In genomic region chr4:67704843-67705242, GRCh38 we compare ENCODE assay signal across 29 cellular contexts. TPM values are rescaled to one million over a fixed set of nuclear protein-coding genes. Genes with fewer than 3 reads are reported as not detected.
A peak's percentile ranks its signal among the peaks of the same experiment; 100 is the strongest.
DNase-seq lines count a peak whose midpoint lies in the region; ATAC-seq, FAIRE-seq and TF ChIP-seq lines count a peak whose summit lies in the region.
"Had no signal": no experiment of that assay in that cellular context is flagged by ENCODE, and none has a peak within 500 bp of the region (broad histone marks: within the 10 kb centered on the region; RNA-seq: fewer than 3 reads in every experiment).

No MANE protein-coding gene starts in this region.

- peak overlapping the region in 2 of 3 donors; percentile 6 to 20 for H3K27ac Mint-ChIP-seq in IgD-negative memory B cell
- no peak overlapping the region for H3K27ac Mint-ChIP-seq in brain
- no peak overlapping the region for H3K27ac Mint-ChIP-seq in activated T-helper 1 cell treated with anti-CD3 and anti-CD28 coated beads, Interleukin-12 subunit alpha, Interleukin-12 subunit beta, Interleukin-2, Interleukin-4 antibody, amounts not matched to agents 30 ng/mL and 10 ng/mL and 1 ng/mL, durations not matched to agents 14 hours and 24 hours and 36 hours

- in situ Hi-C loops in HepG2 (cut with HindIII; ENCODE audit: extremely low pct_ligation_motif_present, low pct_unique_long_range_greater_than_20kb), result no loop called here

- H4K20me1 ChIP-seq in HepG2 (ENCODE audit: insufficient read depth, low read length), result no peaks in the 10 kb centered on the region

- no peaks in the 10 kb centered on the region for H3K36me3 ChIP-seq in HepG2 (replicated peaks in 1 of 2; ENCODE audit: control insufficient read depth in 1 of 2, insufficient read depth in 2 of 2, low read length in 2 of 2)
- no peaks in the 10 kb centered on the region for H3K36me3 ChIP-seq in right lobe of liver
- H3K36me3 ChIP-seq in heart right ventricle, result peaks cover 0 to 4% (median 0%) of the 10 kb centered on the region in 9 donors
- H3K36me3 ChIP-seq: HAP-1 had no signal

- DNase-seq in HepG2 (ENCODE audit: low spot score) (no peak), right lobe of liver (no peak), substantia nigra (lab: John Stamatoyannopoulos, UW) (no peak), heart right ventricle (no peak)
- DNase-seq in activated T-helper 1 cell treated with anti-CD3 and anti-CD28 coated beads, Interleukin-12 subunit alpha, Interleukin-12 subunit beta, Interleukin-2, Interleukin-4 antibody, amounts not matched to agents 30 ng/mL and 10 ng/mL and 1 ng/mL, durations not matched to agents 14 hours and 24 hours and 36 hours (ENCODE audit: low spot score), result no peak
- DNase-seq: CD8-positive, alpha-beta memory T cell; DMS 273 treated with DMSO at 0.1 percent for 48 hours; DMS79; EL; GDM1; GOT3; MM.1S; NCI-H1417; NCI-H1694; NCI-H2029 treated with DMSO at 0.1 percent for 48 hours; NCI-H446 treated with DMSO at 0.1 percent for 48 hours; NCI-H526; NCI-H82; Right ventricle myocardium superior; RPMI8226 had no signal

- TF ChIP-seq CTCF in HepG2 (CRISPR knock-in tag; IDR thresholded peaks at IDR 0.05), result no peak
- TF ChIP-seq CTCF in right lobe of liver (IDR thresholded peaks at IDR 0.05), result no peak
- no peak for TF ChIP-seq CTCF in brain (conservative IDR thresholded peaks at IDR 0.05)
- TF ChIP-seq CTCF in heart right ventricle (IDR thresholded peaks at IDR 0.05), result no peak

- H3K9me3 ChIP-seq in HepG2 (ENCODE audit: low read length) (no peaks in the 10 kb centered on the region), right lobe of liver (no peaks in the 10 kb centered on the region), heart right ventricle (peaks cover 0 to 9% (median 0%) of the 10 kb centered on the region in 11 donors)
- H3K9me3 ChIP-seq: HAP-1, SJSA1 had no signal

- no peak overlapping the region for H3K27ac ChIP-seq in HepG2 (ENCODE audit: extremely low read length, insufficient read depth, low read length)
- no peak overlapping the region for H3K27ac ChIP-seq in right lobe of liver
- H3K27ac ChIP-seq in substantia nigra (ENCODE audit: low read depth, low read length, poor library complexity, severe bottlenecking), result no peak overlapping the region
- H3K27ac ChIP-seq in heart right ventricle, result no peak overlapping the region
- H3K27ac ChIP-seq: BLaER1 treated with 17β-estradiol and CSF1 and Interleukin-3, amounts not matched to agents 10 nM and 100 nM; SJSA1 had no signal

- FAIRE-seq in HepG2 (lab: Jason Lieb, UNC), result no peak
- FAIRE-seq: A204.1, GM12878 had no signal

- TF ChIP-seq RAD21 in HepG2 (CRISPR knock-in tag; IDR thresholded peaks at IDR 0.05), result no peak

- TF ChIP-seq POLR2A in HepG2 (IDR thresholded peaks at IDR 0.05; ENCODE audit: insufficient read depth in 1 of 2, low read depth in 2 of 2, low read length in 2 of 2) (no peak), right lobe of liver (IDR thresholded peaks at IDR 0.05) (no peak)

- peaks cover 4 to 7% (median 6%) of the 10 kb centered on the region in 3 donors for H3K9me3 Mint-ChIP-seq in IgD-negative memory B cell
- H3K9me3 Mint-ChIP-seq in brain, result peaks cover 4 to 31% (median 18%) of the 10 kb centered on the region in 5 experiments
- H3K9me3 Mint-ChIP-seq in activated T-helper 1 cell treated with anti-CD3 and anti-CD28 coated beads, Interleukin-12 subunit alpha, Interleukin-12 subunit beta, Interleukin-2, Interleukin-4 antibody, amounts not matched to agents 30 ng/mL and 10 ng/mL and 1 ng/mL, durations not matched to agents 14 hours and 24 hours and 36 hours, result peaks cover 29% of the 10 kb centered on the region

- H3K36me3 Mint-ChIP-seq in IgD-negative memory B cell, result peaks cover 15% of the 10 kb centered on the region
- H3K36me3 Mint-ChIP-seq in brain, result peaks cover 57% of the 10 kb centered on the region
- H3K36me3 Mint-ChIP-seq in activated T-helper 1 cell treated with anti-CD3 and anti-CD28 coated beads, Interleukin-12 subunit alpha, Interleukin-12 subunit beta, Interleukin-2, Interleukin-4 antibody, amounts not matched to agents 30 ng/mL and 10 ng/mL and 1 ng/mL, durations not matched to agents 14 hours and 24 hours and 36 hours (ENCODE audit: low read depth), result peaks cover 46% of the 10 kb centered on the region

- H3K9ac ChIP-seq in HepG2 (ENCODE audit: insufficient read depth, low read depth, low read length), result no peak overlapping the region
- H3K9ac ChIP-seq: BLaER1 treated with 17β-estradiol and CSF1 and Interleukin-3, amounts not matched to agents 10 nM and 100 nM had no signal

- peak overlapping the region; percentile 26; the same call in 1 of the 2 replicates for H3K4me2 ChIP-seq in HepG2 (ENCODE audit: low read depth, low read length)

- peaks cover 35% of the 10 kb centered on the region for H3K4me1 ChIP-seq in HepG2 (ENCODE audit: insufficient read depth, low read length)
- H3K4me1 ChIP-seq in right lobe of liver, result peaks cover 0 to 2% (median under 1%) of the 10 kb centered on the region in 4 donors
- peaks cover 0 to 16% (median 14%) of the 10 kb centered on the region in 9 donors for H3K4me1 ChIP-seq in heart right ventricle

- peaks cover 36 to 53% (median 44%) of the 10 kb centered on the region in 3 donors for H3K4me1 Mint-ChIP-seq in IgD-negative memory B cell
- peaks cover 50% of the 10 kb centered on the region for H3K4me1 Mint-ChIP-seq in brain
- H3K4me1 Mint-ChIP-seq in activated T-helper 1 cell treated with anti-CD3 and anti-CD28 coated beads, Interleukin-12 subunit alpha, Interleukin-12 subunit beta, Interleukin-2, Interleukin-4 antibody, amounts not matched to agents 30 ng/mL and 10 ng/mL and 1 ng/mL, durations not matched to agents 14 hours and 24 hours and 36 hours (ENCODE audit: low read depth), result peaks cover 44% of the 10 kb centered on the region

- H3K27me3 ChIP-seq in HepG2 (ENCODE audit: control insufficient read depth in 1 of 2, insufficient read depth in 2 of 2, low read length in 2 of 2) (no peaks in the 10 kb centered on the region), right lobe of liver (no peaks in the 10 kb centered on the region), heart right ventricle (no peaks in the 10 kb centered on the region)
- H3K27me3 ChIP-seq: BLaER1 treated with 17β-estradiol and CSF1 and Interleukin-3, amounts not matched to agents 10 nM and 100 nM; SJSA1 had no signal

- H3K4me3 ChIP-seq in HepG2 (replicated peaks in 1 of 3; ENCODE audit: insufficient read depth in 1 of 3, low read depth in 2 of 3, low read length in 3 of 3), result no peak overlapping the region
- no peak overlapping the region for H3K4me3 ChIP-seq in right lobe of liver
- H3K4me3 ChIP-seq in heart right ventricle, result no peak overlapping the region
- H3K4me3 ChIP-seq: BLaER1 treated with 17β-estradiol and CSF1 and Interleukin-3, amounts not matched to agents 10 nM and 100 nM; GM12878; HAP-1; SJSA1 had no signal

- intact Hi-C loops in HepG2 (cut with micrococcal nuclease; ENCODE audit: unreplicated experiment), result loop anchor here (5.0 kb wide), 2 partner anchors 88 to 158 kb away; partner anchors contain the start of gene CENPC
- intact Hi-C loops in right lobe of liver (cut with DNase I), result no loop called here
- intact Hi-C loops in activated T-helper 1 cell treated with anti-CD3 and anti-CD28 coated beads, Interleukin-12 subunit alpha, Interleukin-12 subunit beta, Interleukin-2, Interleukin-4 antibody, amounts not matched to agents 30 ng/mL and 10 ng/mL and 1 ng/mL, durations not matched to agents 14 hours and 24 hours and 36 hours (cut with micrococcal nuclease), result no loop called here
- intact Hi-C loops in heart right ventricle (cut with DNase I), result loop anchor here in 3 of 10 donors (5.0 kb wide), 1 partner anchor 158 kb away; the partner anchor contains the start of gene CENPC (in 3 of the 3)

- peaks cover 83% of the 10 kb centered on the region for H3K79me2 ChIP-seq in HepG2 (ENCODE audit: insufficient read depth, low read length)

- POLR2A ChIA-PET in HepG2 (lab: Yijun Ruan, JAX), result no interaction called here

- H2AFZ ChIP-seq in HepG2 (ENCODE audit: low read length), result no peak overlapping the region

- CTCF ChIA-PET in HepG2 (lab: Yijun Ruan, JAX; ENCODE audit: low intra/inter-chr PET ratio, low total read pairs), result no interaction called here

- H3K27me3 Mint-ChIP-seq in IgD-negative memory B cell (no peaks in the 10 kb centered on the region), brain (peaks cover 4% of the 10 kb centered on the region)
- H3K27me3 Mint-ChIP-seq in activated T-helper 1 cell treated with anti-CD3 and anti-CD28 coated beads, Interleukin-12 subunit alpha, Interleukin-12 subunit beta, Interleukin-2, Interleukin-4 antibody, amounts not matched to agents 30 ng/mL and 10 ng/mL and 1 ng/mL, durations not matched to agents 14 hours and 24 hours and 36 hours (ENCODE audit: insufficient read depth), result no peaks in the 10 kb centered on the region
- H3K27me3 Mint-ChIP-seq: CD8-positive, alpha-beta memory T cell had no signal

- H3K4me3 Mint-ChIP-seq in IgD-negative memory B cell (peak overlapping the region in 2 of 4 donors; percentile 6 to 18), brain (peak overlapping the region in 4 of 5 experiments; percentile 34 to 55 (median 46))
- H3K4me3 Mint-ChIP-seq in activated T-helper 1 cell treated with anti-CD3 and anti-CD28 coated beads, Interleukin-12 subunit alpha, Interleukin-12 subunit beta, Interleukin-2, Interleukin-4 antibody, amounts not matched to agents 30 ng/mL and 10 ng/mL and 1 ng/mL, durations not matched to agents 14 hours and 24 hours and 36 hours, result no peak overlapping the region

- BruUV-seq in HepG2 (replicated peaks; lab: Mats Ljungman, UMichigan), result no TSS peak

- TF ChIP-seq EP300 in HepG2 (IDR thresholded peaks at IDR 0.05; ENCODE audit: low read depth in 2 of 2, low read length in 2 of 2) (no peak), HepG2 (CRISPR knock-in tag; IDR thresholded peaks at IDR 0.05; ENCODE audit: borderline replicate concordance) (no peak)

- WGBS in HepG2 (ENCODE audit: low lambda C conversion rate), result 97% methylated on average over 2 of the region's 2 CpGs
- 56% methylated on average over 2 of the region's 2 CpGs for WGBS in right lobe of liver (ENCODE audit: insufficient coverage, low coverage, low lambda C conversion rate, missing lambda C conversion rate)
- WGBS in heart right ventricle, 2 donors, result 95 to 99% methylated on average over 2 of the region's 2 CpGs

- ATAC-seq in HepG2, result no peak
- no peak for ATAC-seq in right lobe of liver
- ATAC-seq in heart right ventricle, result no peak
- ATAC-seq: GM12878 had no signal

RNA-seq across cellular contexts. Expression of gene UBA6, which starts 3.9 kb away (rescaled TPM):
- total RNA-seq in HepG2 (2016; rRNA removed; fragmentation: Illumina TruSeq; extraction: Trizol) (75.4 and 153 TPM in 2 replicates), right lobe of liver (10 to 100 TPM; 17.5 to 46.5 (median 24.7) TPM), heart right ventricle (10 to 100 TPM; 12.9 to 35.7 (median 19.5) TPM)
- total RNA-seq in HepG2 (2016; cell fraction: cytosol; rRNA removed; fragmentation: Illumina TruSeq; extraction: Trizol; ENCODE audit: low read depth), result 4.5 TPM in 2 replicates
- 73.9 and 131 TPM in 2 replicates for total RNA-seq in HepG2 (2016; cell fraction: insoluble cytoplasmic fraction; rRNA removed; fragmentation: Illumina TruSeq; extraction: Trizol)
- total RNA-seq in HepG2 (2016; cell fraction: membrane; rRNA removed; fragmentation: Illumina TruSeq; extraction: Trizol), result 12.0 and 16.0 TPM in 2 replicates
- 65.0 and 67.0 TPM in 2 replicates for total RNA-seq in HepG2 (2016; cell fraction: nucleus; rRNA removed; fragmentation: Illumina TruSeq; extraction: Trizol)
- polyA plus RNA-seq in HepG2 (2011; rRNA removed) (25.6 and 33.3 TPM in 2 replicates), IgD-negative memory B cell (29.3 TPM), brain (ENCODE audit: insufficient read depth, low read depth, low replicate concordance) (5.6 TPM), heart right ventricle (1 to 10 TPM; 2.6 to 5.9 TPM)
- 21.1 and 24.7 TPM in 2 replicates for polyA plus RNA-seq in HepG2 (2011; cell fraction: cytosol; rRNA removed)
- polyA plus RNA-seq in HepG2 (2011; cell fraction: nucleus; rRNA removed), result 53.3 and 61.9 TPM in 2 replicates
- 21.2 and 31.8 TPM in 2 replicates for polyA plus RNA-seq in HepG2 (2012)
- 0.36 and 0.42 TPM in 2 replicates for polyA plus RNA-seq in HepG2 (2016; cell fraction: cytosol; fragmentation: Illumina TruSeq; extraction: Trizol; ENCODE audit: low read depth)
- 30.7 and 31.3 TPM in 2 replicates for polyA plus RNA-seq in HepG2 (2016; cell fraction: insoluble cytoplasmic fraction; fragmentation: Illumina TruSeq; extraction: Trizol; ENCODE audit: low read depth)
- 1.7 and 1.8 TPM in 2 replicates for polyA plus RNA-seq in HepG2 (2016; cell fraction: membrane; fragmentation: Illumina TruSeq; extraction: Trizol; ENCODE audit: low read depth)
- 40.8 and 51.8 TPM in 2 replicates for polyA plus RNA-seq in HepG2 (2016; cell fraction: nucleus; fragmentation: Illumina TruSeq; extraction: Trizol; ENCODE audit: insufficient read depth, low read depth)
- polyA minus RNA-seq in HepG2 (2011; rRNA and poly(A)+ RNA removed; ENCODE audit: low replicate concordance), result 23.8 and 28.1 TPM in 2 replicates
- polyA minus RNA-seq in HepG2 (2011; cell fraction: cytosol; rRNA and poly(A)+ RNA removed), result 87.0 and 107 TPM in 2 replicates
- 150 and 178 TPM in 2 replicates for polyA minus RNA-seq in HepG2 (2011; cell fraction: nucleus; rRNA and poly(A)+ RNA removed)
- 78.2 and 78.5 TPM in 2 replicates for total RNA-seq in activated T-helper 1 cell treated with anti-CD3 and anti-CD28 coated beads, Interleukin-12 subunit alpha, Interleukin-12 subunit beta, Interleukin-2, Interleukin-4 antibody, amounts not matched to agents 30 ng/mL and 10 ng/mL and 1 ng/mL, durations not matched to agents 14 hours and 24 hours and 36 hours

RNA-seq across cellular contexts. Expression of gene GNRHR, which starts 49.3 kb away (rescaled TPM):
- total RNA-seq in HepG2 (2016; rRNA removed; fragmentation: Illumina TruSeq; extraction: Trizol) (not detected in 2 replicates), right lobe of liver (not detected), heart right ventricle (not detected)
- not detected in 2 replicates for total RNA-seq in HepG2 (2016; cell fraction: cytosol; rRNA removed; fragmentation: Illumina TruSeq; extraction: Trizol; ENCODE audit: low read depth)
- not detected in 2 replicates for total RNA-seq in HepG2 (2016; cell fraction: insoluble cytoplasmic fraction; rRNA removed; fragmentation: Illumina TruSeq; extraction: Trizol)
- not detected in 2 replicates for total RNA-seq in HepG2 (2016; cell fraction: membrane; rRNA removed; fragmentation: Illumina TruSeq; extraction: Trizol)
- not detected in 2 replicates for total RNA-seq in HepG2 (2016; cell fraction: nucleus; rRNA removed; fragmentation: Illumina TruSeq; extraction: Trizol)
- polyA plus RNA-seq in HepG2 (2011; rRNA removed) (not detected in 2 replicates), IgD-negative memory B cell (not detected), brain (ENCODE audit: insufficient read depth, low read depth, low replicate concordance) (not detected), heart right ventricle (not detected)
- polyA plus RNA-seq in HepG2 (2011; cell fraction: cytosol; rRNA removed), result not detected in 2 replicates
- polyA plus RNA-seq in HepG2 (2011; cell fraction: nucleus; rRNA removed), result not detected in 2 replicates
- 0.09 and 0.19 TPM in 2 replicates for polyA plus RNA-seq in HepG2 (2012)
- polyA plus RNA-seq in HepG2 (2016; cell fraction: cytosol; fragmentation: Illumina TruSeq; extraction: Trizol; ENCODE audit: low read depth), result not detected in 2 replicates
- polyA plus RNA-seq in HepG2 (2016; cell fraction: insoluble cytoplasmic fraction; fragmentation: Illumina TruSeq; extraction: Trizol; ENCODE audit: low read depth), result not detected in 2 replicates
- polyA plus RNA-seq in HepG2 (2016; cell fraction: membrane; fragmentation: Illumina TruSeq; extraction: Trizol; ENCODE audit: low read depth), result not detected in 2 replicates
- not detected in 2 replicates for polyA plus RNA-seq in HepG2 (2016; cell fraction: nucleus; fragmentation: Illumina TruSeq; extraction: Trizol; ENCODE audit: insufficient read depth, low read depth)
- not detected in 2 replicates for polyA minus RNA-seq in HepG2 (2011; rRNA and poly(A)+ RNA removed; ENCODE audit: low replicate concordance)
- polyA minus RNA-seq in HepG2 (2011; cell fraction: cytosol; rRNA and poly(A)+ RNA removed), result not detected in 2 replicates
- polyA minus RNA-seq in HepG2 (2011; cell fraction: nucleus; rRNA and poly(A)+ RNA removed), result not detected in 2 replicates
- total RNA-seq in activated T-helper 1 cell treated with anti-CD3 and anti-CD28 coated beads, Interleukin-12 subunit alpha, Interleukin-12 subunit beta, Interleukin-2, Interleukin-4 antibody, amounts not matched to agents 30 ng/mL and 10 ng/mL and 1 ng/mL, durations not matched to agents 14 hours and 24 hours and 36 hours, result not detected in 2 replicates
- total RNA-seq: CD8-positive, alpha-beta memory T cell; GM12878; LHCN-M2; Right ventricle myocardium superior; SJSA1 had no signal
- polyA plus RNA-seq: AG04450; CD8-positive, alpha-beta memory T cell had no signal

Comparison
In these comparisons a context has a peak if more than half of its experiments do, and no peak if none do; other contexts are left out.
1. H3K27ac Mint-ChIP-seq: peak in IgD-negative memory B cell (2 of 3); none in brain (0 of 5) and activated T-helper 1 cell treated with anti-CD3 and anti-CD28 coated beads, Interleukin-12 subunit alpha, Interleukin-12 subunit beta, Interleukin-2, Interleukin-4 antibody, amounts not matched to agents 30 ng/mL and 10 ng/mL and 1 ng/mL, durations not matched to agents 14 hours and 24 hours and 36 hours (single experiment).